1 cellular context compared by ENCODE assay signal in genomic region chr1:100202677-100203076, GRCh38. TPM values are rescaled to one million over a fixed set of nuclear protein-coding genes. Genes with fewer than 3 reads are reported as not detected.
"Had no signal": no experiment of that assay in that cellular context is flagged by ENCODE, and none has a peak within 500 bp of the region (broad histone marks: within the 10 kb centered on the region; RNA-seq: fewer than 3 reads in every experiment).

No MANE protein-coding gene starts in this region.

RNA-seq across cellular contexts. Expression of gene LRRC39, which starts 24.6 kb away (rescaled TPM):
- total RNA-seq: HT1080 had no signal
